23 cellular contexts compared by ENCODE assay signal in the genomic region with DNA sequence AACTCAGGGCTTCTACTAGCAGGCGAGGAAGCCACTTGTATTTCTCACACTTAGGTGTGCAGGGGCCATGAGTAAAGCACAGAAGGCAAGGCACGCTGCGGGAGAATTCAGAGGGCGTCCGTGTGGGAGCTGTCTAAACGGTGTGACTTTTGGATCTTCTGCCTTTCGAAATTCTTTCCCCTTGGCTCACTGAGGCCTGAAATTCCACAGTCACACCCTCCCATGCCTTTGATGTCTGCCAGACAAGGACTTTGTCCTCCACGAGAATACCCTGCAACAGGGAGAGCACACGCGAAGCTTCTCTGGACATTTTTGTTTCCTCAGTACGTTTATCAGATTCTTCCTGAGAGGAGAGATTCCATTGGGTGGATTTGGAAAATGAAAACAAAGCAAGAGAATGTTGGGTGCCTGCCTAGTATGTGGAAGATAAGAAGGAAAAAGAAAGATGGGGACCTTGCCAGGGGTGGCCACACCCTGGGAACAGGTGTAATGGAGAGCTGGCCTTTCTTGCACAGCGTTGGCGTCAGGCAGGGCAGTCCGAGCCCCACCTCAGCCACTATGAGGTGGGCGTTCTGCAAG.
DNase-seq lines count a peak whose midpoint lies in the region; ATAC-seq, FAIRE-seq and TF ChIP-seq lines count a peak whose summit lies in the region.
"Had no signal": no experiment of that assay in that cellular context is flagged by ENCODE, and none has a peak within 500 bp of the region (broad histone marks: within the 10 kb centered on the region; RNA-seq: fewer than 3 reads in every experiment).

No MANE protein-coding gene starts in this region.

- H3K9me3 ChIP-seq in kidney (ENCODE audit: control insufficient read depth in 1 of 2, low read length in 2 of 2) = peaks cover under 1 to 3% of the 10 kb centered on the region in 2 donors
- H3K9me3 ChIP-seq in breast epithelium = peaks cover 8 to 10% of the 10 kb centered on the region in 2 donors

- no peak for TF ChIP-seq POLR2A in breast epithelium (IDR thresholded peaks at IDR 0.05)

- no peaks in the 10 kb centered on the region for H3K27me3 ChIP-seq in breast epithelium
- H3K27me3 ChIP-seq: ascending aorta, tibial artery had no signal

- H3K4me3 ChIP-seq in kidney (ENCODE audit: low read length in 2 of 2) (peak overlapping the region; percentile 47 to 52), breast epithelium (no peak overlapping the region)
- H3K4me3 ChIP-seq: ascending aorta, esophagus muscularis mucosa, lung, tibial artery had no signal

- intact Hi-C loops in left cardiac atrium (cut with DNase I) = no loop called here
- intact Hi-C loops in cardiac septum (cut with DNase I) = no loop called here
- intact Hi-C loops in kidney (cut with DNase I) = no loop called here
- intact Hi-C loops in breast epithelium (cut with DNase I; ENCODE audit: low total_unique reads) = no loop called here

- no peak for FAIRE-seq in kidney (lab: Jason Lieb, UNC)
- FAIRE-seq: GM18507, TTC549 had no signal

- H3K27ac ChIP-seq in kidney (ENCODE audit: low read depth in 2 of 2, low read length in 2 of 2) (peak overlapping the region; percentile 61 to 80), breast epithelium (no peak overlapping the region)
- H3K27ac ChIP-seq: ascending aorta, esophagus muscularis mucosa, tibial artery had no signal

- H3K4me1 ChIP-seq in kidney (ENCODE audit: control insufficient read depth in 1 of 2, insufficient read depth in 1 of 2, low read depth in 1 of 2, low read length in 2 of 2) (no peaks in the 10 kb centered on the region), breast epithelium (no peaks in the 10 kb centered on the region)
- H3K4me1 ChIP-seq: ascending aorta, tibial artery had no signal

- no peak overlapping the region for H3K9ac ChIP-seq in kidney (ENCODE audit: low read length in 2 of 2)

- H3K36me3 ChIP-seq in kidney (ENCODE audit: control insufficient read depth in 1 of 2, insufficient read depth in 2 of 2, low read length in 2 of 2) (no peaks in the 10 kb centered on the region), breast epithelium (no peaks in the 10 kb centered on the region)
- H3K36me3 ChIP-seq: ascending aorta, esophagus muscularis mucosa, tibial artery had no signal

- TF ChIP-seq CTCF in kidney (IDR thresholded peaks at IDR 0.05; ENCODE audit: borderline replicate concordance, extremely low read depth, insufficient read depth) (no peak), breast epithelium (IDR thresholded peaks at IDR 0.05) (no peak)

- ATAC-seq in left cardiac atrium = peak; percentile 80 to 92
- ATAC-seq in GM18511 (IDR thresholded peaks at IDR 0.05; ENCODE audit: unreplicated experiment) = no peak
- ATAC-seq: activated CD4-positive, alpha-beta T cell treated with anti-CD3 and anti-CD28 coated beads for 36 hours; activated naive CD4-positive, alpha-beta T cell treated with anti-CD3 and anti-CD28 coated beads, Interleukin-2, amount 50 U/mL, for 72 hours had no signal

- DNase-seq in left cardiac atrium (peak; percentile 47), cardiac septum (ENCODE audit: low spot score) (no peak), kidney (no peak), mucosa of gallbladder (ENCODE audit: low spot score) (peak; percentile 81), NCI-H1048 (lab: John Stamatoyannopoulos, UW) (no peak), breast epithelium (ENCODE audit: low spot score in 2 of 2) (no peak), NCI-H1930 (lab: John Stamatoyannopoulos, UW) (no peak)
- DNase-seq: 8988T; activated CD4-positive, alpha-beta T cell treated with anti-CD3 and anti-CD28 coated beads for 36 hours; COR-L47; effector memory CD4-positive, alpha-beta T cell; EL; NCI-H1417; NCI-H2171; stimulated activated naive CD4-positive, alpha-beta T cell treated with Interleukin-2 at 50 U/mL for 16 hours; tibial artery had no signal

Comparison
In these comparisons a context has a peak if more than half of its experiments do, and no peak if none do; other contexts are left out.
1. DNase-seq: peak in left cardiac atrium (single experiment) and mucosa of gallbladder (single experiment); none in cardiac septum (single experiment), kidney (single experiment), NCI-H1048 (single experiment), breast epithelium (0 of 2) and NCI-H1930 (0 of 2).
2. H3K27ac ChIP-seq: peak in kidney (2 of 2); none in breast epithelium (0 of 2).
3. H3K4me3 ChIP-seq: peak in kidney (2 of 2); none in breast epithelium (0 of 3).